19 cellular contexts compared by ENCODE assay signal in genomic region chr15:100852630-100853029, GRCh38. TPM values are rescaled to one million over a fixed set of nuclear protein-coding genes. Genes with fewer than 3 reads are reported as not detected.
A peak's percentile ranks its signal among the peaks of the same experiment; 100 is the strongest.
DNase-seq lines count a peak whose midpoint lies in the region; ATAC-seq and TF ChIP-seq lines count a peak whose summit lies in the region.
"Had no signal": no experiment of that assay in that cellular context is flagged by ENCODE, and none has a peak within 500 bp of the region (broad histone marks: within the 10 kb centered on the region; RNA-seq: fewer than 3 reads in every experiment).

No MANE protein-coding gene starts in this region.

- H3K36me3 Mint-ChIP-seq in GM23338 (ENCODE audit: low read depth), result no peaks in the 10 kb centered on the region
- H3K36me3 Mint-ChIP-seq: CD14-positive monocyte; CD4-positive, alpha-beta memory T cell; IgD-negative memory B cell had no signal

- no peak overlapping the region for H2AFZ ChIP-seq in PC-9
- no peak overlapping the region for H2AFZ ChIP-seq in GM23338
- H2AFZ ChIP-seq: GM23248 had no signal

- H3K9me2 ChIP-seq in PC-9 (ENCODE audit: insufficient read depth) (no peaks in the 10 kb centered on the region), GM23338 (ENCODE audit: insufficient read depth) (0 out of 2 replicates have a peak, but pooled peaks cover 5% of the 10 kb centered on the region)

- peak; percentile 35 for DNase-seq in activated CD8-positive, alpha-beta memory T cell treated with anti-CD3 and anti-CD28 coated beads for 24 hours
- DNase-seq in activated CD8-positive, alpha-beta memory T cell treated with anti-CD3 and anti-CD28 coated beads, Interleukin-2, amount 50 U/mL, for 48 hours, result no peak
- no peak for DNase-seq in PC-9
- DNase-seq in left lobe of liver (ENCODE audit: low spot score), result peak; percentile 18
- DNase-seq in GM23338 (ENCODE audit: low spot score), result no peak
- DNase-seq in thyroid gland, result no peak
- DNase-seq in SW480 (ENCODE audit: low spot score), result no peak
- DNase-seq: CD4-positive, alpha-beta memory T cell; DMS153; DMS79; GDM1; GM23248; HCEC 1CT; HFFc6 had no signal

- CTCF ChIA-PET in PC-9 (lab: Charles Lee), result no interaction called here

- H3K36me3 ChIP-seq in PC-9 (ENCODE audit: low read depth) (peaks cover 54% of the 10 kb centered on the region), GM23338 (ENCODE audit: insufficient read depth) (no peaks in the 10 kb centered on the region), thyroid gland (no peaks in the 10 kb centered on the region)
- H3K36me3 ChIP-seq: BLaER1 had no signal

- TF ChIP-seq CTCF in PC-9 (conservative IDR thresholded peaks at IDR 0.05) (no peak), GM23338 (conservative IDR thresholded peaks at IDR 0.05; ENCODE audit: low read depth in 2 of 2) (no peak), thyroid gland (IDR thresholded peaks at IDR 0.05) (no peak)

- no peak overlapping the region; the same call in 1 of the 2 replicates for H3K4me3 ChIP-seq in PC-9
- no peak overlapping the region for H3K4me3 ChIP-seq in GM23338
- H3K4me3 ChIP-seq in thyroid gland (replicated peaks in 1 of 3), result no peak overlapping the region
- H3K4me3 ChIP-seq: A549, BLaER1, GM23248 had no signal

- H3K27me3 ChIP-seq in PC-9 (ENCODE audit: insufficient read depth, low read depth), result no peaks in the 10 kb centered on the region
- peaks cover 18% of the 10 kb centered on the region for H3K27me3 ChIP-seq in GM23338 (ENCODE audit: insufficient read depth)
- no peaks in the 10 kb centered on the region for H3K27me3 ChIP-seq in thyroid gland
- H3K27me3 ChIP-seq: BLaER1 had no signal

- 78 to 94% methylated on average over 4 of the region's 4 CpGs for WGBS in thyroid gland, 2 donors

- H3K9me3 Mint-ChIP-seq in GM23338, result no peaks in the 10 kb centered on the region; the same call in 2 of the 3 replicates
- H3K9me3 Mint-ChIP-seq: HFFc6, IgD-negative memory B cell had no signal

- H3F3A ChIP-seq in PC-9 (ENCODE audit: insufficient read depth, low read depth) (peaks cover 88% of the 10 kb centered on the region), GM23338 (replicated peaks; ENCODE audit: low read depth) (peaks cover 5% of the 10 kb centered on the region)

- TF ChIP-seq POLR2A in thyroid gland (IDR thresholded peaks at IDR 0.05), result no peak

- peaks cover 19% of the 10 kb centered on the region for H3K27me3 Mint-ChIP-seq in GM23338 (ENCODE audit: insufficient read depth, low read depth, poor library complexity)

- no TSS peak for BruUV-seq in PC-9 (replicated peaks; lab: Mats Ljungman, UMichigan)

- POLR2A ChIA-PET in PC-9 (lab: Charles Lee; ENCODE audit: unreplicated experiment), result interaction anchor here (0.7 kb wide), 1 partner anchor 31 kb away, joined by 4 read pairs; no protein-coding TSS in a partner anchor

- intact Hi-C loops in PC-9 (cut with micrococcal nuclease; ENCODE audit: unreplicated experiment), result no loop called here
- intact Hi-C loops in thyroid gland (cut with DNase I), result no loop called here

- H3K9me3 ChIP-seq in PC-9 (ENCODE audit: insufficient read depth, low read depth) (no peaks in the 10 kb centered on the region), thyroid gland (no peaks in the 10 kb centered on the region)
- H3K9me3 ChIP-seq: A549 had no signal

- no peak overlapping the region for H3K27ac Mint-ChIP-seq in GM23338
- H3K27ac Mint-ChIP-seq: CD14-positive monocyte; CD4-positive, alpha-beta memory T cell; HFFc6; IgD-negative memory B cell had no signal

- peaks cover 36% of the 10 kb centered on the region for H3K4me1 ChIP-seq in PC-9 (replicated peaks; ENCODE audit: insufficient read depth)
- H3K4me1 ChIP-seq in GM23338 (ENCODE audit: insufficient read depth), result no peaks in the 10 kb centered on the region
- no peaks in the 10 kb centered on the region for H3K4me1 ChIP-seq in thyroid gland

- H3K4me1 Mint-ChIP-seq in GM23338, result 0 out of 3 replicates have a peak, but pooled peaks cover 4% of the 10 kb centered on the region

- H3K4me2 ChIP-seq in PC-9 (peak overlapping the region; percentile 88), GM23338 (no peak overlapping the region)
- H3K4me2 ChIP-seq: A549, BLaER1 had no signal

- H3K4me3 Mint-ChIP-seq in GM23338, result no peak overlapping the region
- H3K4me3 Mint-ChIP-seq: CD14-positive monocyte; CD4-positive, alpha-beta memory T cell; HFFc6 had no signal

- no peaks in the 10 kb centered on the region for H4K20me1 ChIP-seq in PC-9 (ENCODE audit: insufficient read depth)
- no peaks in the 10 kb centered on the region for H4K20me1 ChIP-seq in GM23338 (replicated peaks; ENCODE audit: insufficient read depth)
- H4K20me1 ChIP-seq: BLaER1 had no signal

- ATAC-seq in left lobe of liver, result no peak
- ATAC-seq in GM23338, result no peak
- ATAC-seq: A549 had no signal

- H3K79me2 ChIP-seq in PC-9 (ENCODE audit: low read depth), result peaks cover 68% of the 10 kb centered on the region
- H3K79me2 ChIP-seq in GM23338 (replicated peaks; ENCODE audit: insufficient read depth), result no peaks in the 10 kb centered on the region

- peak overlapping the region; percentile 99 for H3K27ac ChIP-seq in PC-9
- no peak overlapping the region for H3K27ac ChIP-seq in GM23338 (ENCODE audit: low read depth)
- no peak overlapping the region for H3K27ac ChIP-seq in thyroid gland
- H3K27ac ChIP-seq: 22Rv1, A549, BLaER1, GM23248 had no signal

TF ChIP-seq in GM23338, 12 proteins besides CTCF, POLR2A, EP300 and RAD21 (continues in another document):
- TF ChIP-seq ZNF331 (CRISPR knock-in tag; IDR thresholded peaks at IDR 0.05; ENCODE audit: low read depth), result no peak
- no peak for TF ChIP-seq CREB1 (CRISPR knock-in tag; IDR thresholded peaks at IDR 0.05; ENCODE audit: low read depth)
- TF ChIP-seq JUNB (IDR thresholded peaks at IDR 0.05; ENCODE audit: unreplicated experiment), result no peak
- TF ChIP-seq ZNF462 (CRISPR knock-in tag; IDR thresholded peaks at IDR 0.05), result no peak

RNA-seq across cellular contexts. Expression of gene ALDH1A3, which starts 27.0 kb away (rescaled TPM):
- 462 and 469 TPM in 2 replicates for total RNA-seq in PC-9 (2021)
- total RNA-seq in left lobe of liver, result 4.0 TPM
- total RNA-seq in GM23338 (2014; rRNA removed; shearing (Covaris generic)), result 19.8 and 27.9 TPM in 2 replicates
- 2.8 and 4.0 TPM in 2 replicates for polyA plus RNA-seq in GM23338 (2016; fragmentation: Nextera tagmentation; extraction: Ambion mirVana)
- 10 to 100 TPM in 1 of 4 donors, 1 to 10 TPM in 3; 7.1 to 17.9 (median 8.5) TPM for total RNA-seq in thyroid gland
- total RNA-seq: CD4-positive, alpha-beta memory T cell had no signal
- polyA plus RNA-seq: CD14-positive monocyte; CD4-positive, alpha-beta memory T cell; IgD-negative memory B cell had no signal

Comparison
In these comparisons a context has a peak if more than half of its experiments do, and no peak if none do; other contexts are left out.
1. DNase-seq: peak in activated CD8-positive, alpha-beta memory T cell treated with anti-CD3 and anti-CD28 coated beads for 24 hours (single experiment) and left lobe of liver (single experiment); none in activated CD8-positive, alpha-beta memory T cell treated with anti-CD3 and anti-CD28 coated beads, Interleukin-2, amount 50 U/mL, for 48 hours (single experiment), PC-9 (0 of 2), GM23338 (single experiment), thyroid gland (0 of 2) and SW480 (single experiment).
2. RNA of gene ALDH1A3, which starts 27.0 kb away (total RNA-seq): 462 to 469 TPM in PC-9; 19.8 to 27.9 TPM in GM23338, 7.1 to 17.9 TPM in thyroid gland and 4.0 TPM in left lobe of liver (single experiment); every median in the first group is over 10 times any median in the second.